18 cellular contexts compared by ENCODE assay signal in genomic region chr13:111511219-111511732, GRCh38.
DNase-seq lines count a peak whose midpoint lies in the region; ATAC-seq, FAIRE-seq and TF ChIP-seq lines count a peak whose summit lies in the region.
"Had no signal": no experiment of that assay in that cellular context is flagged by ENCODE, and none has a peak within 500 bp of the region (broad histone marks: within the 10 kb centered on the region; RNA-seq: fewer than 3 reads in every experiment).

No MANE protein-coding gene starts in this region.

- no peak overlapping the region for H3K27ac Mint-ChIP-seq in activated T-helper 1 cell treated with anti-CD3 and anti-CD28 coated beads, Interleukin-12 subunit alpha, Interleukin-12 subunit beta, Interleukin-2, Interleukin-4 antibody, amounts not matched to agents 30 ng/mL and 10 ng/mL and 1 ng/mL, durations not matched to agents 14 hours and 24 hours and 36 hours
- H3K27ac Mint-ChIP-seq: CD8-positive, alpha-beta memory T cell; GM23338; H9 had no signal

- CTCF ChIA-PET in HepG2 (lab: Yijun Ruan, JAX; ENCODE audit: low intra/inter-chr PET ratio, low total read pairs), result no interaction called here

- no peaks in the 10 kb centered on the region for H3K79me2 ChIP-seq in HepG2 (ENCODE audit: insufficient read depth, low read length)
- no peaks in the 10 kb centered on the region for H3K79me2 ChIP-seq in trophoblast cell (ENCODE audit: control insufficient read depth, insufficient read depth, low read length, poor library complexity)

- H2BK120ac ChIP-seq in trophoblast cell (ENCODE audit: insufficient read depth, low read length, poor library complexity), result no peak overlapping the region

- H3K27ac ChIP-seq in HepG2 (ENCODE audit: extremely low read length, insufficient read depth, low read length) (no peak overlapping the region), right lobe of liver (no peak overlapping the region), gastroesophageal sphincter (no peak overlapping the region), trophoblast cell (ENCODE audit: low read depth, low read length) (no peak overlapping the region)
- H3K27ac ChIP-seq: 22Rv1, BLaER1 had no signal

- TF ChIP-seq CTCF in HepG2 (CRISPR knock-in tag; IDR thresholded peaks at IDR 0.05), result no peak
- TF ChIP-seq CTCF in right lobe of liver (IDR thresholded peaks at IDR 0.05), result no peak
- TF ChIP-seq CTCF in gastroesophageal sphincter (IDR thresholded peaks at IDR 0.05), result no peak

- no peak for TF ChIP-seq POLR2A in HepG2 (IDR thresholded peaks at IDR 0.05; ENCODE audit: insufficient read depth in 1 of 2, low read depth in 2 of 2, low read length in 2 of 2)
- no peak for TF ChIP-seq POLR2A in right lobe of liver (IDR thresholded peaks at IDR 0.05)
- TF ChIP-seq POLR2A in gastroesophageal sphincter (IDR thresholded peaks at IDR 0.05), result no peak

- FAIRE-seq in HepG2 (lab: Jason Lieb, UNC), result no peak

- BruUV-seq in HepG2 (replicated peaks; lab: Mats Ljungman, UMichigan), result no TSS peak

- POLR2A ChIA-PET in HepG2 (lab: Yijun Ruan, JAX), result no interaction called here

- no peaks in the 10 kb centered on the region for H3K4me1 Mint-ChIP-seq in activated T-helper 1 cell treated with anti-CD3 and anti-CD28 coated beads, Interleukin-12 subunit alpha, Interleukin-12 subunit beta, Interleukin-2, Interleukin-4 antibody, amounts not matched to agents 30 ng/mL and 10 ng/mL and 1 ng/mL, durations not matched to agents 14 hours and 24 hours and 36 hours (ENCODE audit: low read depth)
- H3K4me1 Mint-ChIP-seq: CD8-positive, alpha-beta memory T cell had no signal

- no peaks in the 10 kb centered on the region for H4K20me1 ChIP-seq in HepG2 (ENCODE audit: insufficient read depth, low read length)
- H4K20me1 ChIP-seq: BLaER1 had no signal

- H3K9ac ChIP-seq in HepG2 (ENCODE audit: insufficient read depth, low read depth, low read length) (no peak overlapping the region), trophoblast cell (ENCODE audit: low read length) (no peak overlapping the region)
- H3K9ac ChIP-seq: BLaER1 had no signal

- no peak overlapping the region for H3K4me2 ChIP-seq in HepG2 (ENCODE audit: low read depth, low read length)
- no peak overlapping the region for H3K4me2 ChIP-seq in trophoblast cell (ENCODE audit: low read length)
- H3K4me2 ChIP-seq: BLaER1, GM23338 had no signal

- H3K36me3 ChIP-seq in HepG2 (replicated peaks in 1 of 2; ENCODE audit: control insufficient read depth in 1 of 2, insufficient read depth in 2 of 2, low read length in 2 of 2), result no peaks in the 10 kb centered on the region
- no peaks in the 10 kb centered on the region for H3K36me3 ChIP-seq in right lobe of liver
- no peaks in the 10 kb centered on the region for H3K36me3 ChIP-seq in gastroesophageal sphincter
- H3K36me3 ChIP-seq in trophoblast cell (ENCODE audit: control insufficient read depth in 1 of 2, insufficient read depth in 2 of 2, low read length in 2 of 2), result no peaks in the 10 kb centered on the region
- H3K36me3 ChIP-seq: BLaER1 had no signal

- H3K4me3 ChIP-seq in HepG2 (replicated peaks in 1 of 3; ENCODE audit: insufficient read depth in 1 of 3, low read depth in 2 of 3, low read length in 3 of 3), result no peak overlapping the region
- no peak overlapping the region for H3K4me3 ChIP-seq in right lobe of liver
- no peak overlapping the region for H3K4me3 ChIP-seq in gastroesophageal sphincter
- H3K4me3 ChIP-seq in trophoblast cell (ENCODE audit: low read depth, low read length), result peak overlapping the region; percentile 25
- H3K4me3 ChIP-seq: BLaER1, GM23338 had no signal

- H3K9me3 ChIP-seq in HepG2 (ENCODE audit: low read length) (no peaks in the 10 kb centered on the region), right lobe of liver (no peaks in the 10 kb centered on the region), gastroesophageal sphincter (no peaks in the 10 kb centered on the region), trophoblast cell (ENCODE audit: insufficient read depth, low read depth, low read length) (peaks cover 4% of the 10 kb centered on the region)
- H3K9me3 ChIP-seq: BLaER1, Caco-2 had no signal

- TF ChIP-seq EP300 in HepG2 (IDR thresholded peaks at IDR 0.05; ENCODE audit: low read depth in 2 of 2, low read length in 2 of 2) (no peak), HepG2 (CRISPR knock-in tag; IDR thresholded peaks at IDR 0.05; ENCODE audit: borderline replicate concordance) (no peak), gastroesophageal sphincter (IDR thresholded peaks at IDR 0.05) (no peak)

- H2BK5ac ChIP-seq in trophoblast cell (ENCODE audit: low read depth, low read length, poor library complexity), result no peak overlapping the region

- H3K36me3 Mint-ChIP-seq in activated T-helper 1 cell treated with anti-CD3 and anti-CD28 coated beads, Interleukin-12 subunit alpha, Interleukin-12 subunit beta, Interleukin-2, Interleukin-4 antibody, amounts not matched to agents 30 ng/mL and 10 ng/mL and 1 ng/mL, durations not matched to agents 14 hours and 24 hours and 36 hours (ENCODE audit: low read depth), result no peaks in the 10 kb centered on the region
- H3K36me3 Mint-ChIP-seq: CD8-positive, alpha-beta memory T cell had no signal

- H4K91ac ChIP-seq in trophoblast cell (ENCODE audit: low read depth, low read length), result no peak overlapping the region

- no peaks in the 10 kb centered on the region for H3K9me3 Mint-ChIP-seq in activated T-helper 1 cell treated with anti-CD3 and anti-CD28 coated beads, Interleukin-12 subunit alpha, Interleukin-12 subunit beta, Interleukin-2, Interleukin-4 antibody, amounts not matched to agents 30 ng/mL and 10 ng/mL and 1 ng/mL, durations not matched to agents 14 hours and 24 hours and 36 hours
- H3K9me3 Mint-ChIP-seq: CD8-positive, alpha-beta memory T cell; GM23338; H9 had no signal

- in situ Hi-C loops in HepG2 (cut with HindIII; ENCODE audit: extremely low pct_ligation_motif_present, low pct_unique_long_range_greater_than_20kb), result no loop called here

- H3K14ac ChIP-seq in trophoblast cell (ENCODE audit: low read length), result no peak overlapping the region

- H2BK12ac ChIP-seq in trophoblast cell (ENCODE audit: low read length), result no peak overlapping the region

- no peak for DNase-seq in HepG2 (ENCODE audit: low spot score)
- DNase-seq in right lobe of liver, result no peak
- no peak for DNase-seq in trophoblast cell
- DNase-seq in NK-92 (lab: John Stamatoyannopoulos, UW; ENCODE audit: unreplicated experiment), result no peak
- DNase-seq in NCI-H345 (lab: John Stamatoyannopoulos, UW), result no peak
- DNase-seq in activated T-helper 1 cell treated with anti-CD3 and anti-CD28 coated beads, Interleukin-12 subunit alpha, Interleukin-12 subunit beta, Interleukin-2, Interleukin-4 antibody, amounts not matched to agents 30 ng/mL and 10 ng/mL and 1 ng/mL, durations not matched to agents 14 hours and 24 hours and 36 hours (ENCODE audit: low spot score), result no peak
- DNase-seq: AML-193; Caco-2; CD8-positive, alpha-beta memory T cell; DND-41; GDM1; KBM-7 had no signal

- intact Hi-C loops in HepG2 (cut with micrococcal nuclease; ENCODE audit: unreplicated experiment) (no loop called here), right lobe of liver (cut with DNase I) (no loop called here)
- intact Hi-C loops in activated T-helper 1 cell treated with anti-CD3 and anti-CD28 coated beads, Interleukin-12 subunit alpha, Interleukin-12 subunit beta, Interleukin-2, Interleukin-4 antibody, amounts not matched to agents 30 ng/mL and 10 ng/mL and 1 ng/mL, durations not matched to agents 14 hours and 24 hours and 36 hours (cut with micrococcal nuclease), result no loop called here

- ATAC-seq in HepG2, result no peak
- ATAC-seq in right lobe of liver, result no peak
- ATAC-seq in gastroesophageal sphincter, result peak; percentile 15
- ATAC-seq in HG03039 (IDR thresholded peaks at IDR 0.05; ENCODE audit: unreplicated experiment), result no peak
- ATAC-seq: GM23338 had no signal

- H3K27me3 ChIP-seq in HepG2 (ENCODE audit: control insufficient read depth in 1 of 2, insufficient read depth in 2 of 2, low read length in 2 of 2) (peaks cover 6 to 59% of the 10 kb centered on the region in 2 experiments), right lobe of liver (no peaks in the 10 kb centered on the region), gastroesophageal sphincter (peaks cover 84% of the 10 kb centered on the region), trophoblast cell (ENCODE audit: insufficient read depth, low read length) (no peaks in the 10 kb centered on the region)
- H3K27me3 ChIP-seq: BLaER1 had no signal

- no peak overlapping the region for H4K8ac ChIP-seq in trophoblast cell (ENCODE audit: low read depth, low read length)

- H3K4me3 Mint-ChIP-seq in activated T-helper 1 cell treated with anti-CD3 and anti-CD28 coated beads, Interleukin-12 subunit alpha, Interleukin-12 subunit beta, Interleukin-2, Interleukin-4 antibody, amounts not matched to agents 30 ng/mL and 10 ng/mL and 1 ng/mL, durations not matched to agents 14 hours and 24 hours and 36 hours, result no peak overlapping the region
- H3K4me3 Mint-ChIP-seq: CD8-positive, alpha-beta memory T cell; GM23338; H9 had no signal

- no peak overlapping the region for H3K23ac ChIP-seq in trophoblast cell (ENCODE audit: low read length)

- no peak overlapping the region for H2AFZ ChIP-seq in HepG2 (ENCODE audit: low read length)
- no peak overlapping the region for H2AFZ ChIP-seq in trophoblast cell (ENCODE audit: insufficient read depth, low read length, poor library complexity)
- H2AFZ ChIP-seq: GM23338 had no signal

- no peaks in the 10 kb centered on the region for H3K27me3 Mint-ChIP-seq in activated T-helper 1 cell treated with anti-CD3 and anti-CD28 coated beads, Interleukin-12 subunit alpha, Interleukin-12 subunit beta, Interleukin-2, Interleukin-4 antibody, amounts not matched to agents 30 ng/mL and 10 ng/mL and 1 ng/mL, durations not matched to agents 14 hours and 24 hours and 36 hours (ENCODE audit: insufficient read depth)

- no peak overlapping the region for H3K18ac ChIP-seq in trophoblast cell (ENCODE audit: low read length)

- H4K12ac ChIP-seq in trophoblast cell (ENCODE audit: low read depth, low read length), result no peak overlapping the region

- no peak for TF ChIP-seq RAD21 in HepG2 (CRISPR knock-in tag; IDR thresholded peaks at IDR 0.05)

- H3K79me1 ChIP-seq in trophoblast cell (ENCODE audit: low read length), result no peaks in the 10 kb centered on the region

- H3K4me1 ChIP-seq in HepG2 (ENCODE audit: insufficient read depth, low read length) (no peaks in the 10 kb centered on the region), right lobe of liver (no peaks in the 10 kb centered on the region), gastroesophageal sphincter (no peaks in the 10 kb centered on the region), trophoblast cell (ENCODE audit: control insufficient read depth in 1 of 2, insufficient read depth in 2 of 2, low read length in 2 of 2) (no peaks in the 10 kb centered on the region)
- H3K4me1 ChIP-seq: Caco-2 had no signal

- WGBS in HepG2 (ENCODE audit: low lambda C conversion rate), result 8% methylated on average over 3 of the region's 3 CpGs
- WGBS in right lobe of liver (ENCODE audit: insufficient coverage, low coverage, low lambda C conversion rate, missing lambda C conversion rate), result 63% methylated on average over 3 of the region's 3 CpGs
- 64 to 79% methylated on average over 2 to 3 of the region's 3 CpGs for WGBS in gastroesophageal sphincter (ENCODE audit: low coverage in 1 of 2), 2 donors
- WGBS in trophoblast cell (ENCODE audit: extremely low coverage, insufficient coverage, insufficient read length), result no CpG with 5 or more reads among the region's 3 CpGs

- no peak overlapping the region for H3K4ac ChIP-seq in trophoblast cell (ENCODE audit: low read depth, low read length)

- no peak overlapping the region for H2AK5ac ChIP-seq in trophoblast cell (ENCODE audit: low read length)
